2 cellular contexts compared by ENCODE assay signal in the genomic region with DNA sequence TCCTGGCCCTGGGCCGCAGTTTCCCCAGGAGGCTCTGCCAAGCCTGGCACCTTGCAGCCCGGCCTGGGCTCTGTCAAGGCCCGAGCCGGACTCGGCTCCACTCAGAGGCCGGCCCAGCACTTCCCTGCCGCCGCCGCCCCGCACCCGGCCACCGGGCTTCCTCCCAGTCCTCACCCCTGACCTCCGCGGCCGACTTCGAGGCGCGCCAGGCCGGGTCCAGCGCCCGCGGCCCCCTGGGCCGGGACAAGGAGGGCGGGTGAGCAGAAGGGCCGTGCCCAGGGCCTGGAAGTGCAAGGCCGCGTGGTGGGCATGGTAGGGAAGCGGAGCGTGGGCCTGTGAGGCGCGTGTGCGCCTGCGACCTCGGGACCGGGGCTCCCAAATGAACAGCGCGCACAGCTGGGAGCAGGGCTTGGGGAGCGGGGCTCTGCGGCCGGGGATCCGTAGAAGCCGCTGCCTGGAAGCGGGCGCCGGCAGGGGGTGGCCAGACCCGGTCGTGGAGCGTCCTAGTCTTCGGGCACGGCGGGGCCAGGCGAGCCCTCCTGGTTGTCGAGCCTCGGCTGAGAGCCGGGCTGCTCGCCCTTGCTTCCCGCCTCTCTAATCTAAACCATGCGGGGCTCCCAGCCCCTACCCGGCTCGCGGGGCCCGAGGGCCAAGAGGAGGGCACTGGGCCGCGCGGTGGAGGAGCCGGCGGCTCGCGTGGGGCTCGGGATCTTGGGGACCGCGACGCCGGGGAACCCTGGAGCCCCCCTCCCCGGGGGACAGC.
TF ChIP-seq lines count a peak whose summit lies in the region.

No MANE protein-coding gene starts in this region.

TF ChIP-seq in GM23338, 12 proteins besides CTCF, POLR2A, EP300 and RAD21:
- TF ChIP-seq EZH2 (IDR thresholded peaks at IDR 0.05; ENCODE audit: low read depth, unreplicated experiment) (peak; percentile 92), ZNF114 (CRISPR knock-in tag; IDR thresholded peaks at IDR 0.05) (no peak), EZH2phosphoT487 (IDR thresholded peaks at IDR 0.05; ENCODE audit: unreplicated experiment) (peak; percentile 76)

TF ChIP-seq in GM12878, 131 proteins besides CTCF, POLR2A, EP300 and RAD21:
- TF ChIP-seq MEF2A (IDR thresholded peaks at IDR 0.05; ENCODE audit: insufficient read depth, low read depth, low read length) (no peak), SUZ12 (IDR thresholded peaks at IDR 0.05; ENCODE audit: unreplicated experiment) (peak; percentile 91)
TF ChIP-seq in GM12878: peak in this region for 1.
